In genomic region chrX:2627272-2627867, GRCh38 we compare ENCODE assay signal across 8 cellular contexts.
A peak's percentile ranks its signal among the peaks of the same experiment; 100 is the strongest.
DNase-seq lines count a peak whose midpoint lies in the region; ATAC-seq, FAIRE-seq and TF ChIP-seq lines count a peak whose summit lies in the region.

No MANE protein-coding gene starts in this region.

- H3K18ac ChIP-seq in mesendoderm (ENCODE audit: low read length) = no peak overlapping the region

- DNase-seq in D721Med (ENCODE audit: insufficient read length, low spot score) = no peak
- DNase-seq in mesendoderm = peak; percentile 80
- no peak for DNase-seq in AML-193 (lab: John Stamatoyannopoulos, UW)
- no peak for DNase-seq in GM19238 (ENCODE audit: insufficient read length, low spot score)
- no peak for DNase-seq in NCI-H146 (lab: John Stamatoyannopoulos, UW)

- no peak overlapping the region for H3K23ac ChIP-seq in mesendoderm (ENCODE audit: low read length)

- no peaks in the 10 kb centered on the region for H3K27me3 Mint-ChIP-seq in brain

- WGBS in mesendoderm (ENCODE audit: extremely low coverage, insufficient coverage, low lambda C conversion rate) = no CpG with 5 or more reads among the region's 3 CpGs

- H3K4me1 ChIP-seq in OCI-LY3 (ENCODE audit: low read length) = peaks cover 23% of the 10 kb centered on the region
- no peaks in the 10 kb centered on the region for H3K4me1 ChIP-seq in mesendoderm (ENCODE audit: control insufficient read depth, low read depth, low read length)

- no peak overlapping the region for H3K56ac ChIP-seq in mesendoderm (ENCODE audit: low read length)

- H3K36me3 Mint-ChIP-seq in brain = peaks cover 66% of the 10 kb centered on the region

- no peak overlapping the region for H3K4me2 ChIP-seq in OCI-LY3 (ENCODE audit: low read length)
- no peak overlapping the region for H3K4me2 ChIP-seq in mesendoderm (ENCODE audit: low read length)

- H3K4me1 Mint-ChIP-seq in brain = no peaks in the 10 kb centered on the region

- H3K36me3 ChIP-seq in OCI-LY3 (replicated peaks; ENCODE audit: low read depth, low read length) (peaks cover 47% of the 10 kb centered on the region), mesendoderm (ENCODE audit: control insufficient read depth, insufficient read depth, low read length) (no peaks in the 10 kb centered on the region)

- no peaks in the 10 kb centered on the region for H3K79me2 ChIP-seq in OCI-LY3 (ENCODE audit: low read length)
- H3K79me2 ChIP-seq in mesendoderm (ENCODE audit: control insufficient read depth, insufficient read depth, low read length) = no peaks in the 10 kb centered on the region

- ATAC-seq in GM21786 (IDR thresholded peaks at IDR 0.05; ENCODE audit: unreplicated experiment) = peak; percentile 73

- no peak overlapping the region for H2AK5ac ChIP-seq in mesendoderm (ENCODE audit: low read length)

- H4K20me1 ChIP-seq in OCI-LY3 (ENCODE audit: insufficient read depth, low read length) = no peaks in the 10 kb centered on the region

- H2BK120ac ChIP-seq in mesendoderm (ENCODE audit: low read depth, low read length) = no peak overlapping the region

- no peak for FAIRE-seq in D721Med (lab: Jason Lieb, UNC)

- 0 out of 2 replicates have a peak, but pooled peaks cover 6% of the 10 kb centered on the region for H3K9me3 ChIP-seq in OCI-LY3 (ENCODE audit: insufficient read depth, low read length)

- H2BK5ac ChIP-seq in mesendoderm (ENCODE audit: low read length) = no peak overlapping the region

- H3K27me3 ChIP-seq in OCI-LY3 (ENCODE audit: low read depth, low read length) (no peaks in the 10 kb centered on the region), mesendoderm (ENCODE audit: insufficient read depth, low read length, poor library complexity) (no peaks in the 10 kb centered on the region)

- peak overlapping the region; percentile 65; the same call in 1 of the 2 replicates for H2AFZ ChIP-seq in OCI-LY3 (ENCODE audit: low read depth, low read length)

- H3K4me3 Mint-ChIP-seq in brain = no peak overlapping the region

- H3K9ac ChIP-seq in OCI-LY3 (ENCODE audit: low read length) (no peak overlapping the region), mesendoderm (ENCODE audit: low read length) (no peak overlapping the region)

- H3K4ac ChIP-seq in mesendoderm (ENCODE audit: low read depth, low read length) = no peak overlapping the region

- no peak overlapping the region for H4K5ac ChIP-seq in mesendoderm (ENCODE audit: low read length)

- peak; percentile 57 for TF ChIP-seq CTCF in D721Med (IDR thresholded peaks at IDR 0.05; ENCODE audit: insufficient read depth, missing control alignments)
- peak; percentile 90 for TF ChIP-seq CTCF in OCI-LY3 (IDR thresholded peaks at IDR 0.05; ENCODE audit: low read depth, low read length)
- peak; percentile 52 to 69 for TF ChIP-seq CTCF in brain (conservative IDR thresholded peaks at IDR 0.05)

- H2BK15ac ChIP-seq in mesendoderm (replicated peaks; ENCODE audit: low read depth) = no peak overlapping the region

- H4K8ac ChIP-seq in mesendoderm (ENCODE audit: low read depth, low read length) = no peak overlapping the region

- no peaks in the 10 kb centered on the region for H3K79me1 ChIP-seq in mesendoderm (ENCODE audit: low read length)

- H3K9me3 Mint-ChIP-seq in brain = peaks cover 0 to 30% (median 13%) of the 10 kb centered on the region in 5 experiments

- H3K27ac ChIP-seq in OCI-LY3 (ENCODE audit: low read length) = no peak overlapping the region
- no peak overlapping the region for H3K27ac ChIP-seq in mesendoderm (ENCODE audit: low read depth, low read length)

- H3K27ac Mint-ChIP-seq in brain = no peak overlapping the region

- H3K4me3 ChIP-seq in OCI-LY3 (ENCODE audit: low read length) (no peak overlapping the region), mesendoderm (ENCODE audit: low read length) (no peak overlapping the region)
